9 cellular contexts compared by ENCODE assay signal in the genomic region with DNA sequence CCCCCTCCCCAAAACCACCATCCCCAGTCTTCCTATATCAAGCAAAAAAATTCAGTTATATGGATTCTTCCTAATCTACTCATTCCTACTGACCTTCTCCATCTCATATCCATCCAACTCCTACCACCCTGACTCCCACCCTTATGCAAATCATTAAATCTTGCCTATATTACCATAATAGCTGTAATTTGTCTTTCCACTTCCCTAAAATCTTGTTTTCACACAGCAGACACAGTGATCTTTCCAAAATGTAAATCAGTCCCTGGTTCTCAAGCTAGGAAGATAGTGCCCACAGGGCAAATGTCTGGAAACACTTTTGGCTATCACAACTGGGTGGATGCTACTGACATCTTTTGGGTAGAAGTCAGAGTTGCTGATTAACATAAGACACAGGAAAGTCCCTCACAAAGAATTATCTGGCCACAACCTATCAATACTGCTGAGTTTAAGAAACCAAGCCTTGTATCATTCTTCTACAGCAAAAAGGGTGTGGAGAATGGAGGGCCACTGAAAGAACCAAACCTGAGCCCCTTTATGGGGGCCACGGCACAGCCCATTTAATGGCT. TPM values are rescaled to one million over a fixed set of nuclear protein-coding genes. Genes with fewer than 3 reads are reported as not detected.
DNase-seq lines count a peak whose midpoint lies in the region; ATAC-seq, FAIRE-seq and TF ChIP-seq lines count a peak whose summit lies in the region.
"Had no signal": no experiment of that assay in that cellular context is flagged by ENCODE, and none has a peak within 500 bp of the region (broad histone marks: within the 10 kb centered on the region; RNA-seq: fewer than 3 reads in every experiment).

No MANE protein-coding gene starts in this region.

- peak overlapping the region; percentile 80 for H3K4me3 Mint-ChIP-seq in GM23338
- H3K4me3 Mint-ChIP-seq in activated T-helper 17 cell treated with anti-CD3 and anti-CD28 coated beads, Interleukin-2, amount 50 U/mL, for 72 hours, result peak overlapping the region; percentile 63

- POLR2A ChIA-PET in A549 (lab: Yijun Ruan, JAX), result interaction anchor here (2.9 kb wide), 1 partner anchor 91 kb away, joined by 32 read pairs; a partner anchor contains a TSS

- H3K9me2 ChIP-seq in GM23338 (ENCODE audit: insufficient read depth), result no peaks in the 10 kb centered on the region; the same call in 1 of the 2 replicates

- no peaks in the 10 kb centered on the region; the same call in 2 of the 3 replicates for H3K9me3 Mint-ChIP-seq in GM23338
- H3K9me3 Mint-ChIP-seq in activated T-helper 17 cell treated with anti-CD3 and anti-CD28 coated beads, Interleukin-2, amount 50 U/mL, for 72 hours, result no peaks in the 10 kb centered on the region

- H3K27me3 ChIP-seq in GM23338 (ENCODE audit: insufficient read depth) (no peaks in the 10 kb centered on the region), prostate gland (replicated peaks; ENCODE audit: insufficient read depth) (no peaks in the 10 kb centered on the region)

- peaks cover 54% of the 10 kb centered on the region for H3K79me2 ChIP-seq in GM23338 (replicated peaks; ENCODE audit: insufficient read depth)

- TF ChIP-seq EP300 in A549 (IDR thresholded peaks at IDR 0.05), result no peak

- H4K20me1 ChIP-seq in GM23338 (replicated peaks; ENCODE audit: insufficient read depth), result peaks cover 3% of the 10 kb centered on the region; the same call in 1 of the 2 replicates

- H3F3A ChIP-seq in GM23338 (replicated peaks; ENCODE audit: low read depth), result 0 out of 2 replicates have a peak, but pooled peaks cover 2% of the 10 kb centered on the region

- CTCF ChIA-PET in A549 (lab: Yijun Ruan, JAX), result interaction anchor here (0.7 kb wide), 1 partner anchor 166 kb away, joined by 3 read pairs; no protein-coding TSS in a partner anchor

- intact Hi-C loops in kidney (cut with DNase I) (no loop called here), prostate gland (cut with DNase I) (loop anchor here (5.0 kb wide), 1 partner anchor 154 kb away; a partner anchor contains a TSS)

- no peak overlapping the region for H2AFZ ChIP-seq in GM23338

- no peak for FAIRE-seq in A549 (lab: Jason Lieb, UNC)
- no peak for FAIRE-seq in kidney (lab: Jason Lieb, UNC)

- H3K36me3 Mint-ChIP-seq in GM23338 (ENCODE audit: low read depth), result peaks cover 31% of the 10 kb centered on the region
- H3K36me3 Mint-ChIP-seq in activated T-helper 17 cell treated with anti-CD3 and anti-CD28 coated beads, Interleukin-2, amount 50 U/mL, for 72 hours (ENCODE audit: low read depth), result peaks cover 73% of the 10 kb centered on the region

- H3K4me3 ChIP-seq in A549, result peak overlapping the region; percentile 75
- peak overlapping the region; percentile 80 for H3K4me3 ChIP-seq in GM23338
- H3K4me3 ChIP-seq in kidney (ENCODE audit: low read length in 2 of 2), result peak overlapping the region; percentile 74 to 81
- H3K4me3 ChIP-seq in prostate gland, result peak overlapping the region in 1 of 2 donors; percentile 54

- H3K4me2 ChIP-seq in A549 (peak overlapping the region; percentile 86), GM23338 (peak overlapping the region; percentile 85)

- DNase-seq in A549 (ENCODE audit: low read depth in 1 of 2, low spot score in 1 of 2) (no peak), GM23338 (ENCODE audit: low spot score) (no peak), kidney (no peak), cerebellar cortex (ENCODE audit: low spot score) (no peak), prostate gland (ENCODE audit: low spot score) (no peak)
- DNase-seq: NCI-H510A had no signal

- H3K9me3 ChIP-seq in A549 (no peaks in the 10 kb centered on the region), kidney (ENCODE audit: control insufficient read depth in 1 of 2, low read length in 2 of 2) (no peaks in the 10 kb centered on the region), prostate gland (no peaks in the 10 kb centered on the region)

- H3K27ac ChIP-seq in A549, result peak overlapping the region; percentile 89 to 96; a peak in 4 of 6 replicates
- no peak overlapping the region for H3K27ac ChIP-seq in GM23338 (ENCODE audit: low read depth)
- no peak overlapping the region for H3K27ac ChIP-seq in kidney (ENCODE audit: low read depth in 2 of 2, low read length in 2 of 2)
- H3K27ac ChIP-seq in prostate gland, result peak overlapping the region in 1 of 2 donors; percentile 76

- H3K4me1 Mint-ChIP-seq in GM23338, result peaks cover 21% of the 10 kb centered on the region
- peaks cover 44% of the 10 kb centered on the region for H3K4me1 Mint-ChIP-seq in activated T-helper 17 cell treated with anti-CD3 and anti-CD28 coated beads, Interleukin-2, amount 50 U/mL, for 72 hours

- peak overlapping the region in 1 of 2 donors; percentile 43 for H3K9ac ChIP-seq in kidney (ENCODE audit: low read length in 2 of 2)

- TF ChIP-seq POLR2A in A549 (IDR thresholded peaks at IDR 0.05; ENCODE audit: low read length), result no peak
- no peak for TF ChIP-seq POLR2A in prostate gland (IDR thresholded peaks at IDR 0.05)

- H3K4me1 ChIP-seq in A549 (peaks cover 31% of the 10 kb centered on the region), GM23338 (ENCODE audit: insufficient read depth) (peaks cover 18% of the 10 kb centered on the region), kidney (ENCODE audit: control insufficient read depth in 1 of 2, insufficient read depth in 1 of 2, low read depth in 1 of 2, low read length in 2 of 2) (peaks cover 10 to 17% of the 10 kb centered on the region in 2 donors), prostate gland (replicated peaks) (peaks cover 5% of the 10 kb centered on the region)

- H3K27ac Mint-ChIP-seq in GM23338, result peak overlapping the region; percentile 47; the same call in 1 of the 2 replicates
- peak overlapping the region; percentile 75 for H3K27ac Mint-ChIP-seq in activated T-helper 17 cell treated with anti-CD3 and anti-CD28 coated beads, Interleukin-2, amount 50 U/mL, for 72 hours

- peaks cover 13% of the 10 kb centered on the region for H3K27me3 Mint-ChIP-seq in GM23338 (ENCODE audit: insufficient read depth, low read depth, poor library complexity)
- no peaks in the 10 kb centered on the region for H3K27me3 Mint-ChIP-seq in activated T-helper 17 cell treated with anti-CD3 and anti-CD28 coated beads, Interleukin-2, amount 50 U/mL, for 72 hours

- ATAC-seq in A549, result no peak
- no peak for ATAC-seq in GM23338
- ATAC-seq in activated T-helper 17 cell treated with anti-CD3 and anti-CD28 coated beads, Interleukin-2, amount 50 U/mL, for 72 hours (replicated peaks), result no peak
- ATAC-seq in HG02970 (IDR thresholded peaks at IDR 0.05; ENCODE audit: low FRiP score, unreplicated experiment), result no peak
- no peak for ATAC-seq in GM21390 (IDR thresholded peaks at IDR 0.05; ENCODE audit: unreplicated experiment)

- WGBS in A549 (ENCODE audit: missing lambda C conversion rate), result 83% methylated on average over 1 of the region's 1 CpG
- WGBS in prostate gland, result 60% methylated on average over 1 of the region's 1 CpG

- H3K36me3 ChIP-seq in GM23338 (ENCODE audit: insufficient read depth) (peaks cover 15% of the 10 kb centered on the region; the same call in 1 of the 2 replicates), kidney (ENCODE audit: control insufficient read depth in 1 of 2, insufficient read depth in 2 of 2, low read length in 2 of 2) (peaks cover 5 to 10% of the 10 kb centered on the region in 2 donors), prostate gland (no peaks in the 10 kb centered on the region)

- TF ChIP-seq CTCF in A549 (IDR thresholded peaks at IDR 0.05) (no peak), GM23338 (conservative IDR thresholded peaks at IDR 0.05; ENCODE audit: low read depth in 2 of 2) (no peak), kidney (IDR thresholded peaks at IDR 0.05; ENCODE audit: borderline replicate concordance, extremely low read depth, insufficient read depth) (no peak), prostate gland (IDR thresholded peaks at IDR 0.05) (no peak)

- no peak for TF ChIP-seq RAD21 in A549 (conservative IDR thresholded peaks at IDR 0.05 in 1 of 2, IDR thresholded peaks at IDR 0.05 in 1 of 2)

RNA-seq across cellular contexts. Expression of a gene that starts 1.4 kb away (rescaled TPM):
- polyA plus RNA-seq in A549 (2011; rRNA removed) (48.1 and 50.8 TPM in 2 replicates), A549 (2017; fragmentation: RNase III; extraction: RNeasy Plus Mini Kit Qiagen cat#74134 plus additional on column Dnase treatment) (28.6 to 32.1 TPM (median 30.3 TPM) in 3 replicates), GM23338 (2016; fragmentation: Nextera tagmentation; extraction: Ambion mirVana) (67.2 and 74.7 TPM in 2 replicates), kidney (ENCODE audit: insufficient read depth, low read depth, low replicate concordance) (52.4 TPM)
- 27.9 and 30.4 TPM in 2 replicates for polyA plus RNA-seq in A549 (2012; cell fraction: cytosol; rRNA removed)
- polyA plus RNA-seq in A549 (2012; cell fraction: nucleus; rRNA removed), result 18.5 and 21.7 TPM in 2 replicates
- 26.5 and 32.6 TPM in 2 replicates for polyA minus RNA-seq in A549 (2011; rRNA and poly(A)+ RNA removed)
- 29.7 and 38.4 TPM in 2 replicates for total RNA-seq in GM23338 (2014; rRNA removed; shearing (Covaris generic))
- total RNA-seq in activated T-helper 17 cell treated with anti-CD3 and anti-CD28 coated beads, Interleukin-2, amount 50 U/mL, for 72 hours, result 10 to 100 TPM; 32.3 to 39.1 TPM
- total RNA-seq in kidney (31.3 TPM), prostate gland (10 to 100 TPM; 31.6 to 33.6 TPM)

RNA-seq across cellular contexts. Expression of a gene that starts 8.4 kb away (rescaled TPM):
- polyA plus RNA-seq in A549 (2011; rRNA removed) (2.0 and 2.9 TPM in 2 replicates), A549 (2017; fragmentation: RNase III; extraction: RNeasy Plus Mini Kit Qiagen cat#74134 plus additional on column Dnase treatment) (0.96 to 1.6 TPM (median 1.2 TPM) in 3 replicates), GM23338 (2016; fragmentation: Nextera tagmentation; extraction: Ambion mirVana) (20.2 and 21.5 TPM in 2 replicates), kidney (ENCODE audit: insufficient read depth, low read depth, low replicate concordance) (48.8 TPM)
- polyA plus RNA-seq in A549 (2012; cell fraction: cytosol; rRNA removed), result 0.79 and 1.1 TPM in 2 replicates
- polyA plus RNA-seq in A549 (2012; cell fraction: nucleus; rRNA removed), result 2.1 and 3.8 TPM in 2 replicates
- 2.2 and 3.0 TPM in 2 replicates for polyA minus RNA-seq in A549 (2011; rRNA and poly(A)+ RNA removed)
- total RNA-seq in GM23338 (2014; rRNA removed; shearing (Covaris generic)), result 2.4 TPM in 1 of 2 replicates, not detected in the other
- 10 to 100 TPM in 1 of 2 donors, 1 to 10 TPM in 1; 8.9 to 11.8 TPM for total RNA-seq in activated T-helper 17 cell treated with anti-CD3 and anti-CD28 coated beads, Interleukin-2, amount 50 U/mL, for 72 hours
- total RNA-seq in kidney (22.6 TPM), prostate gland (10 to 100 TPM; 28.3 to 41.4 TPM)

RNA-seq across cellular contexts. Expression of a gene that starts 8.6 kb away (rescaled TPM):
- polyA plus RNA-seq in A549 (2011; rRNA removed) (11.7 and 13.4 TPM in 2 replicates), A549 (2017; fragmentation: RNase III; extraction: RNeasy Plus Mini Kit Qiagen cat#74134 plus additional on column Dnase treatment) (7.1 to 10.6 TPM (median 9.4 TPM) in 3 replicates), GM23338 (2016; fragmentation: Nextera tagmentation; extraction: Ambion mirVana) (7.7 and 9.0 TPM in 2 replicates), kidney (ENCODE audit: insufficient read depth, low read depth, low replicate concordance) (19.6 TPM)
- polyA plus RNA-seq in A549 (2012; cell fraction: cytosol; rRNA removed), result 10.4 and 10.5 TPM in 2 replicates
- 102 and 116 TPM in 2 replicates for polyA plus RNA-seq in A549 (2012; cell fraction: nucleus; rRNA removed)
- polyA minus RNA-seq in A549 (2011; rRNA and poly(A)+ RNA removed), result 16.8 and 17.7 TPM in 2 replicates
- total RNA-seq in GM23338 (2014; rRNA removed; shearing (Covaris generic)), result 10.2 and 15.4 TPM in 2 replicates
- total RNA-seq in activated T-helper 17 cell treated with anti-CD3 and anti-CD28 coated beads, Interleukin-2, amount 50 U/mL, for 72 hours, result 10 to 100 TPM; 20.5 to 56.6 TPM
- total RNA-seq in kidney (33.9 TPM), prostate gland (10 to 100 TPM; 23.7 to 70.7 TPM)

RNA-seq across cellular contexts. Expression of a gene that starts 8.8 kb away (rescaled TPM):
- 79.5 and 135 TPM in 2 replicates for polyA plus RNA-seq in A549 (2011; rRNA removed)
- 95.2 and 118 TPM in 2 replicates for polyA plus RNA-seq in A549 (2012; cell fraction: cytosol; rRNA removed)
- polyA plus RNA-seq in A549 (2012; cell fraction: nucleus; rRNA removed), result 70.8 and 86.9 TPM in 2 replicates
- 62.1 to 70.3 TPM (median 65.6 TPM) in 3 replicates for polyA plus RNA-seq in A549 (2017; fragmentation: RNase III; extraction: RNeasy Plus Mini Kit Qiagen cat#74134 plus additional on column Dnase treatment)
- polyA minus RNA-seq in A549 (2011; rRNA and poly(A)+ RNA removed), result 107 and 136 TPM in 2 replicates
- 34.4 and 39.1 TPM in 2 replicates for total RNA-seq in GM23338 (2014; rRNA removed; shearing (Covaris generic))
- polyA plus RNA-seq in GM23338 (2016; fragmentation: Nextera tagmentation; extraction: Ambion mirVana), result 17.7 and 19.0 TPM in 2 replicates
- 10 to 100 TPM; 56.0 to 89.6 TPM for total RNA-seq in activated T-helper 17 cell treated with anti-CD3 and anti-CD28 coated beads, Interleukin-2, amount 50 U/mL, for 72 hours
- 89.9 TPM for total RNA-seq in kidney
- 71.2 TPM for polyA plus RNA-seq in kidney (ENCODE audit: insufficient read depth, low read depth, low replicate concordance)
- 100 to 1,000 TPM in 1 of 2 donors, 10 to 100 TPM in 1; 61.8 to 107 TPM for total RNA-seq in prostate gland

Comparison
In these comparisons a context has a peak if more than half of its experiments do, and no peak if none do; other contexts are left out.
1. H3K27ac ChIP-seq: peak in A549 (2 of 2); none in GM23338 (single experiment) and kidney (0 of 2).